Comparison of ENCODE assay signal across 14 cellular contexts in genomic region chr20:1622450-1622849, GRCh38. TPM values are rescaled to one million over a fixed set of nuclear protein-coding genes. Genes with fewer than 3 reads are reported as not detected.
DNase-seq lines count a peak whose midpoint lies in the region; ATAC-seq and TF ChIP-seq lines count a peak whose summit lies in the region.
"Had no signal": no experiment of that assay in that cellular context is flagged by ENCODE, and none has a peak within 500 bp of the region (broad histone marks: within the 10 kb centered on the region; RNA-seq: fewer than 3 reads in every experiment).

No MANE protein-coding gene starts in this region.

- peak overlapping the region; percentile 90 for H3K27ac ChIP-seq in HL-60 (replicated peaks)
- no peak overlapping the region for H3K27ac ChIP-seq in esophagus muscularis mucosa (replicated peaks in 1 of 4)
- no peak overlapping the region for H3K27ac ChIP-seq in esophagus squamous epithelium
- H3K27ac ChIP-seq: C4-2B, GM23248 had no signal

- H3K9me3 Mint-ChIP-seq in CD14-positive monocyte: peaks cover 0 to 2% (median 0%) of the 10 kb centered on the region in 7 donors
- peaks cover 0 to 2% (median 0%) of the 10 kb centered on the region in 3 donors for H3K9me3 Mint-ChIP-seq in T-cell

- H3K4me1 ChIP-seq in esophagus muscularis mucosa (no peaks in the 10 kb centered on the region), esophagus squamous epithelium (no peaks in the 10 kb centered on the region)

- H3K36me3 ChIP-seq in esophagus muscularis mucosa: no peaks in the 10 kb centered on the region
- H3K36me3 ChIP-seq in esophagus squamous epithelium: no peaks in the 10 kb centered on the region

- H3K9me3 ChIP-seq in esophagus muscularis mucosa: peaks cover 0 to 14% (median 5%) of the 10 kb centered on the region in 4 donors
- H3K9me3 ChIP-seq in esophagus squamous epithelium: no peaks in the 10 kb centered on the region

- POLR2A ChIA-PET in T-cell (lab: Charles Lee): no interaction called here

- no peaks in the 10 kb centered on the region for H3K27me3 ChIP-seq in HL-60 (ENCODE audit: insufficient read depth, poor library complexity, severe bottlenecking)
- H3K27me3 ChIP-seq in esophagus muscularis mucosa: no peaks in the 10 kb centered on the region
- H3K27me3 ChIP-seq in esophagus squamous epithelium: peaks cover 0 to 4% (median 0%) of the 10 kb centered on the region in 4 donors

- no peak for TF ChIP-seq EP300 in esophagus muscularis mucosa (IDR thresholded peaks at IDR 0.05)

- intact Hi-C loops in CD14-positive monocyte (cut with micrococcal nuclease): loop anchor here in 1 of 2 donors (5.0 kb wide), 1 partner anchor 55 kb away; no protein-coding TSS in a partner anchor
- intact Hi-C loops in esophagus muscularis mucosa (cut with DNase I): no loop called here
- intact Hi-C loops in esophagus squamous epithelium (cut with DNase I): no loop called here
- intact Hi-C loops in left colon (cut with DNase I, micrococcal nuclease): no loop called here

- H3K36me3 Mint-ChIP-seq in CD14-positive monocyte: peaks cover 0 to 9% of the 10 kb centered on the region in 2 donors
- peaks cover 11% of the 10 kb centered on the region for H3K36me3 Mint-ChIP-seq in T-cell

- ATAC-seq in T-cell (replicated peaks in 1 of 4): peak; percentile 78 to 86 (median 82)
- ATAC-seq in left colon: no peak

- H3K27ac Mint-ChIP-seq in CD14-positive monocyte: peak overlapping the region; percentile 82 to 95 (median 92)
- H3K27ac Mint-ChIP-seq in T-cell: peak overlapping the region; percentile 89 to 90

- TF ChIP-seq POLR2A in esophagus muscularis mucosa (IDR thresholded peaks at IDR 0.05; ENCODE audit: low read depth): no peak
- no peak for TF ChIP-seq POLR2A in esophagus squamous epithelium (IDR thresholded peaks at IDR 0.05)

- WGBS in esophagus muscularis mucosa: 5% methylated on average over 1 of the region's 1 CpG
- WGBS in esophagus squamous epithelium, 2 donors: 8 to 17% methylated on average over 1 of the region's 1 CpG

- CTCF ChIA-PET in T-cell (lab: Charles Lee): no interaction called here

- H3K4me3 ChIP-seq in HL-60 (replicated peaks; ENCODE audit: insufficient read depth, low read length) (no peak overlapping the region), esophagus muscularis mucosa (no peak overlapping the region), esophagus squamous epithelium (no peak overlapping the region)
- H3K4me3 ChIP-seq: GM23248, lung had no signal

- DNase-seq in CD14-positive monocyte (ENCODE audit: low spot score) (no peak), HL-60 (ENCODE audit: low read depth in 1 of 2, low spot score in 1 of 2) (peak; percentile 56 to 69), T-cell (peak in 1 of 34 experiments; percentile 30), esophagus muscularis mucosa (ENCODE audit: extremely low spot score) (peak; percentile 55), esophagus squamous epithelium (lab: John Stamatoyannopoulos, UW) (no peak), inferior parietal cortex (ENCODE audit: extremely low spot score) (no peak), left colon (no peak), C1 segment of cervical spinal cord (lab: John Stamatoyannopoulos, UW) (no peak)
- DNase-seq: GM23248; NCI-H146; NK-92 treated with Interleukin-12 subunit alpha and Interleukin-12 subunit beta, amount 100 ng/mL, for 24 hours; posterior cingulate gyrus had no signal

- TF ChIP-seq CTCF in CD14-positive monocyte (IDR thresholded peaks at IDR 0.05) (no peak), HL-60 (IDR thresholded peaks at IDR 0.05; ENCODE audit: insufficient read depth, low read length) (no peak), esophagus muscularis mucosa (IDR thresholded peaks at IDR 0.05) (no peak), esophagus squamous epithelium (IDR thresholded peaks at IDR 0.05) (no peak)

- H3K4me1 Mint-ChIP-seq in CD14-positive monocyte: peaks cover 89% of the 10 kb centered on the region
- H3K4me1 Mint-ChIP-seq in T-cell: peaks cover 81 to 91% (median 88%) of the 10 kb centered on the region in 3 donors

- H3K27me3 Mint-ChIP-seq in CD14-positive monocyte (ENCODE audit: low read depth in 3 of 3): no peaks in the 10 kb centered on the region
- H3K27me3 Mint-ChIP-seq in T-cell: no peaks in the 10 kb centered on the region

- peak overlapping the region in 1 of 2 donors; percentile 31 for H3K4me3 Mint-ChIP-seq in CD14-positive monocyte
- peak overlapping the region in 1 of 3 donors; percentile 46 for H3K4me3 Mint-ChIP-seq in T-cell

RNA-seq across cellular contexts. Expression of gene SIRPB1, which starts 2.6 kb away (rescaled TPM):
- polyA plus RNA-seq in CD14-positive monocyte: 100 to 1,000 TPM; 137 to 437 TPM
- total RNA-seq in T-cell (1 to 10 TPM in 4 of 5 donors, under 1 TPM in 1; 0.62 to 6.2 (median 3.1) TPM), esophagus muscularis mucosa (1 to 10 TPM in 3 of 4 donors, under 1 TPM in 1; under 0.01 to 4.0 (median 3.1) TPM), esophagus squamous epithelium (1 to 10 TPM in 2 of 4 donors, under 1 TPM in 2; 0.13 to 3.3 (median 1.0) TPM), left colon (1 to 10 TPM in 1 of 2 donors, under 1 TPM in 1; 0.37 to 1.8 TPM)
- polyA plus RNA-seq: GM23248 had no signal

RNA-seq across cellular contexts. Expression of gene SIRPG, which starts 35.1 kb away (rescaled TPM):
- under 1 TPM; 0.51 to 0.52 TPM for polyA plus RNA-seq in CD14-positive monocyte
- 10 to 100 TPM; 25.4 to 59.5 (median 28.6) TPM for total RNA-seq in T-cell
- not detected for total RNA-seq in esophagus muscularis mucosa
- total RNA-seq in esophagus squamous epithelium: 1 to 10 TPM in 3 of 4 donors, not detected in 1; 1.1 to 1.7 (median 1.5) TPM
- 1 to 10 TPM in 1 of 2 donors, under 1 TPM in 1; 0.52 to 1.1 TPM for total RNA-seq in left colon
- total RNA-seq: GM23248 had no signal
- polyA plus RNA-seq: GM23248 had no signal

Comparison
In these comparisons a context has a peak if more than half of its experiments do, and no peak if none do; other contexts are left out.
1. DNase-seq: peak in HL-60 (2 of 2) and esophagus muscularis mucosa (single experiment); none in CD14-positive monocyte (single experiment), esophagus squamous epithelium (single experiment), inferior parietal cortex (single experiment), left colon (0 of 2) and C1 segment of cervical spinal cord (0 of 14).
2. RNA of gene SIRPG, which starts 35.1 kb away (total RNA-seq): 25.4 to 59.5 TPM in T-cell; 1.1 to 1.7 TPM in esophagus squamous epithelium, 0.52 to 1.1 TPM in left colon and not detected in esophagus muscularis mucosa; every median in the first group is over 4 times any median in the second.